In the genomic region with DNA sequence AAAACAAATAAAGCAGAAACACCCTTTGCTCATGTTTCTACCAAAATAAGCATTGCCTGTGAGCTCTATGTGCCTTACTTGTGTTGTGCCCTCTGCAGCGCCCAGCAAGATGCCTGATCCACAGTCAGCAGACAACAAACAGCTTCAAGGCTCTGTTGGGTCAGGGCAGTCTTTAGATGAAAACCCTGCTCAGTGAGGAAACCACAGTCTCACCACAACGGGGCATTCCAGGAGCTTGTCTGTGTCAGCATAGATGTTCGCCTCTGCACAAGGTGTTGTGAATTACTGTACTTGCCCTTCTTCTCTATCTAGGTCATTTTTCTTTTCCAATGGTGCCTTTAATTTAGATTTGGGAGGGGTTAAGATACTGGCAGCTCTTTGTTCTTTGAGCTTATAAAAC, we compare ENCODE assay signal across 14 cellular contexts.
DNase-seq lines count a peak whose midpoint lies in the region; ATAC-seq and TF ChIP-seq lines count a peak whose summit lies in the region.
"Had no signal": no experiment of that assay in that cellular context is flagged by ENCODE, and none has a peak within 500 bp of the region (broad histone marks: within the 10 kb centered on the region; RNA-seq: fewer than 3 reads in every experiment).

No MANE protein-coding gene starts in this region.

- H3K4me3 Mint-ChIP-seq in activated T-cell treated with anti-CD3 and anti-CD28 coated beads, Interleukin-2, amount 50 U/mL, for 72 hours = no peak overlapping the region

- no peak overlapping the region for H3K27ac Mint-ChIP-seq in activated T-cell treated with anti-CD3 and anti-CD28 coated beads, Interleukin-2, amount 50 U/mL, for 72 hours

- H3K9me3 Mint-ChIP-seq in activated T-cell treated with anti-CD3 and anti-CD28 coated beads, Interleukin-2, amount 50 U/mL, for 72 hours = peaks cover 1 to 4% of the 10 kb centered on the region in 2 donors

- peak overlapping the region; percentile 42 for H3K27ac ChIP-seq in VCaP
- H3K27ac ChIP-seq: adrenal gland, prostate gland, suprapubic skin had no signal

- H3K27me3 Mint-ChIP-seq in activated T-cell treated with anti-CD3 and anti-CD28 coated beads, Interleukin-2, amount 50 U/mL, for 72 hours (ENCODE audit: low read depth) = peaks cover 11% of the 10 kb centered on the region

- no peak for TF ChIP-seq CTCF in VCaP (conservative IDR thresholded peaks at IDR 0.05)

- peaks cover 8% of the 10 kb centered on the region for H3K4me1 Mint-ChIP-seq in activated T-cell treated with anti-CD3 and anti-CD28 coated beads, Interleukin-2, amount 50 U/mL, for 72 hours (ENCODE audit: low read depth)

- H3K36me3 Mint-ChIP-seq in activated T-cell treated with anti-CD3 and anti-CD28 coated beads, Interleukin-2, amount 50 U/mL, for 72 hours (ENCODE audit: insufficient read depth in 2 of 2) = no peaks in the 10 kb centered on the region

- ATAC-seq in activated T-cell treated with anti-CD3 and anti-CD28 coated beads, Interleukin-2, amount 50 U/mL, for 72 hours (replicated peaks in 1 of 2) = peak; percentile 67 to 80
- peak; percentile 92 for ATAC-seq in HG02938 (IDR thresholded peaks at IDR 0.05; ENCODE audit: unreplicated experiment)
- peak; percentile 46 for ATAC-seq in stimulated activated naive CD8-positive, alpha-beta T cell treated with anti-CD3 and anti-CD28 coated beads, Interleukin-15, Interleukin-2, amounts not matched to agents 100 U/mL and 50 U/mL, for 24 hours
- ATAC-seq in GM21526 (IDR thresholded peaks at IDR 0.05; ENCODE audit: low FRiP score, unreplicated experiment) = no peak

- peak; percentile 12 to 23 for DNase-seq in activated T-cell treated with anti-CD3 and anti-CD28 coated beads, Interleukin-2, amount 50 U/mL, for 72 hours
- no peak for DNase-seq in activated T-cell treated with anti-CD3 and anti-CD28 coated beads, Interleukin-2, amount 50 U/mL, for 1 hour
- DNase-seq in stimulated activated naive CD8-positive, alpha-beta T cell treated with anti-CD3 and anti-CD28 coated beads, Interleukin-15, Interleukin-2, amounts not matched to agents 100 U/mL and 50 U/mL, for 24 hours = no peak
- DNase-seq in SHP77 (lab: John Stamatoyannopoulos, UW) (no peak), HPDE6-E6E7 (ENCODE audit: extremely low spot score) (no peak)
- DNase-seq: ACHN, adrenal gland, DMS79, NCI-H1436 had no signal

Comparison
In these comparisons a context has a peak if more than half of its experiments do, and no peak if none do; other contexts are left out.
1. DNase-seq: peak in activated T-cell treated with anti-CD3 and anti-CD28 coated beads, Interleukin-2, amount 50 U/mL, for 72 hours (2 of 2); none in activated T-cell treated with anti-CD3 and anti-CD28 coated beads, Interleukin-2, amount 50 U/mL, for 1 hour (single experiment), stimulated activated naive CD8-positive, alpha-beta T cell treated with anti-CD3 and anti-CD28 coated beads, Interleukin-15, Interleukin-2, amounts not matched to agents 100 U/mL and 50 U/mL, for 24 hours (single experiment), SHP77 (0 of 2) and HPDE6-E6E7 (single experiment).